In the genomic region with DNA sequence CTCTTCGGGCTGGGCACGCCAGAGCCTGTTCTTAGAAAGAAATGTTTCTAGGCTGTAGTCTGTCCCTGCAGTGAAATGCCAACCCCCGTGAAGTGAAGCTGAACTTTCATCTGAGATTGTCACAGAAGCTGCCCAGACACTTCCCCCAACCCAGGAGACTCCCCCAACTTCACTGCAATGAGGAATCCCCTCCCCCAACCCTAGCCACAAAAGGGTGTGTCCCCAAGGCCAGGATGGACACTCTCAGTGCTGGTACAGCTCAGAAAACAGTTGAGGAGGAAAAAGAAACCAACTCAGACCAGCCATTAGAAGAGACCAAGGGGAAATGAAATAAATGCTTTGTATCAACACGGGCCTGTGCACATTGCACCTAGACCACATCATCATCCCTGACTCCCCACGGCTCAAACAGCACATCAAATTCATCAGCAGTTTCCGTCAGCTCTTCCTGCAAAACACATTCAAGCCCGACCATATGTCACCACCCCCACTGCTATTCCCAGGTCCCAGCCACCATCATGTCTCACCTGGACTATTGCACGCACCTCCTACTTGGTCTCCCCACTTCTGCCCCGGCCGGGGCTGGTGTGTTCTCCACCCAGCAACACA, we compare ENCODE assay signal across 13 cellular contexts. TPM values are rescaled to one million over a fixed set of nuclear protein-coding genes. Genes with fewer than 3 reads are reported as not detected.
DNase-seq lines count a peak whose midpoint lies in the region; ATAC-seq, FAIRE-seq and TF ChIP-seq lines count a peak whose summit lies in the region.
"Had no signal": no experiment of that assay in that cellular context is flagged by ENCODE, and none has a peak within 500 bp of the region (broad histone marks: within the 10 kb centered on the region; RNA-seq: fewer than 3 reads in every experiment).

No MANE protein-coding gene starts in this region.

- ATAC-seq in upper lobe of right lung, result no peak
- ATAC-seq: A549, GM23338 had no signal

- H3K9me3 ChIP-seq in astrocyte (ENCODE audit: insufficient read depth, low read depth, low read length), result peaks cover 15% of the 10 kb centered on the region
- H3K9me3 ChIP-seq in neural progenitor cell (ENCODE audit: low read depth), result no peaks in the 10 kb centered on the region
- H3K9me3 ChIP-seq in upper lobe of right lung, result no peaks in the 10 kb centered on the region
- H3K9me3 ChIP-seq: A549, BE2C had no signal

- peaks cover 26% of the 10 kb centered on the region for H3K27me3 ChIP-seq in astrocyte (ENCODE audit: insufficient read depth, low read length)
- H3K27me3 ChIP-seq in neural progenitor cell, result peaks cover 69% of the 10 kb centered on the region
- peaks cover 33% of the 10 kb centered on the region for H3K27me3 ChIP-seq in upper lobe of right lung

- DNase-seq in CMK (ENCODE audit: low read depth), result peak; percentile 54
- DNase-seq in NB4 (ENCODE audit: low read depth), result peak; percentile 65
- no peak for DNase-seq in astrocyte (ENCODE audit: low read depth)
- DNase-seq in neural progenitor cell (ENCODE audit: low spot score), result no peak
- no peak for DNase-seq in substantia nigra (lab: John Stamatoyannopoulos, UW)
- no peak for DNase-seq in upper lobe of right lung
- no peak for DNase-seq in GM19238 (ENCODE audit: insufficient read length, low spot score)
- DNase-seq: BE2C; CD8-positive, alpha-beta memory T cell; H7 had no signal

- intact Hi-C loops in upper lobe of right lung (cut with DNase I), result no loop called here

- peaks cover 36% of the 10 kb centered on the region for H3K9me3 Mint-ChIP-seq in astrocyte (ENCODE audit: unreplicated experiment)
- no peaks in the 10 kb centered on the region for H3K9me3 Mint-ChIP-seq in neural progenitor cell
- H3K9me3 Mint-ChIP-seq: CD8-positive, alpha-beta memory T cell; GM23338; IgD-negative memory B cell had no signal

- peaks cover 47% of the 10 kb centered on the region for H3K27me3 Mint-ChIP-seq in astrocyte (ENCODE audit: low read depth, unreplicated experiment)
- peaks cover 54% of the 10 kb centered on the region for H3K27me3 Mint-ChIP-seq in neural progenitor cell (ENCODE audit: insufficient read depth, low read depth)

- H3K4me2 ChIP-seq in astrocyte (ENCODE audit: low read length), result no peak overlapping the region
- H3K4me2 ChIP-seq in neural progenitor cell, result no peak overlapping the region
- H3K4me2 ChIP-seq: A549, GM23338 had no signal

- H3K4me3 Mint-ChIP-seq in astrocyte (ENCODE audit: unreplicated experiment) (peak overlapping the region; percentile 34), neural progenitor cell (peak overlapping the region; percentile 42)
- H3K4me3 Mint-ChIP-seq: GM23338 had no signal

- H3K36me3 ChIP-seq in astrocyte (ENCODE audit: insufficient read depth, low read length), result no peaks in the 10 kb centered on the region
- no peaks in the 10 kb centered on the region for H3K36me3 ChIP-seq in neural progenitor cell
- H3K36me3 ChIP-seq in upper lobe of right lung, result no peaks in the 10 kb centered on the region
- H3K36me3 ChIP-seq: BE2C had no signal

- H3K4me1 ChIP-seq in astrocyte (ENCODE audit: insufficient read depth, low read length), result peaks cover 12% of the 10 kb centered on the region
- peaks cover 5% of the 10 kb centered on the region for H3K4me1 ChIP-seq in neural progenitor cell
- peaks cover 8% of the 10 kb centered on the region for H3K4me1 ChIP-seq in upper lobe of right lung
- H3K4me1 ChIP-seq: BE2C had no signal

- TF ChIP-seq POLR2A in NB4 (IDR thresholded peaks at IDR 0.05; ENCODE audit: extremely low read depth, insufficient read length), result no peak

- H3K9ac ChIP-seq in astrocyte (ENCODE audit: low read length) (no peak overlapping the region), neural progenitor cell (no peak overlapping the region)

- H4K20me1 ChIP-seq in astrocyte (ENCODE audit: insufficient read depth, low read length), result no peaks in the 10 kb centered on the region
- peaks cover 26% of the 10 kb centered on the region for H4K20me1 ChIP-seq in neural progenitor cell (ENCODE audit: low read depth)

- H2AFZ ChIP-seq in astrocyte (ENCODE audit: low read depth, low read length), result no peak overlapping the region
- H2AFZ ChIP-seq in neural progenitor cell (replicated peaks), result no peak overlapping the region
- H2AFZ ChIP-seq: GM23338 had no signal

- TF ChIP-seq CTCF in NB4 (IDR thresholded peaks at IDR 0.05; ENCODE audit: low read depth, low read length) (no peak), astrocyte (IDR thresholded peaks at IDR 0.05; ENCODE audit: insufficient read depth, low read depth, low read length) (no peak), neural progenitor cell (IDR thresholded peaks at IDR 0.05) (no peak), upper lobe of right lung (IDR thresholded peaks at IDR 0.05) (no peak)

- H3K27ac Mint-ChIP-seq in astrocyte (ENCODE audit: unreplicated experiment) (peak overlapping the region; percentile 69), neural progenitor cell (no peak overlapping the region)
- H3K27ac Mint-ChIP-seq: GM23338, IgD-negative memory B cell had no signal

- no peak overlapping the region for H3K4me3 ChIP-seq in NB4 (ENCODE audit: low read depth, low read length)
- H3K4me3 ChIP-seq in astrocyte (ENCODE audit: insufficient read depth, low read depth, low read length), result no peak overlapping the region
- no peak overlapping the region for H3K4me3 ChIP-seq in neural progenitor cell
- no peak overlapping the region for H3K4me3 ChIP-seq in upper lobe of right lung
- H3K4me3 ChIP-seq: A549, GM23338 had no signal

- H3K4me1 Mint-ChIP-seq in astrocyte (ENCODE audit: low read depth, unreplicated experiment) (peaks cover 5% of the 10 kb centered on the region), neural progenitor cell (peaks cover 6% of the 10 kb centered on the region)

- H3K36me3 Mint-ChIP-seq in astrocyte (ENCODE audit: low read depth, unreplicated experiment) (peaks cover 4% of the 10 kb centered on the region), neural progenitor cell (no peaks in the 10 kb centered on the region)
- H3K36me3 Mint-ChIP-seq: IgD-negative memory B cell had no signal

- H3K79me2 ChIP-seq in astrocyte (ENCODE audit: insufficient read depth, low read length), result no peaks in the 10 kb centered on the region
- H3K79me2 ChIP-seq in neural progenitor cell (ENCODE audit: low read depth), result no peaks in the 10 kb centered on the region

- H3F3A ChIP-seq in neural progenitor cell (ENCODE audit: low read depth), result peaks cover 7% of the 10 kb centered on the region

- H3K27ac ChIP-seq in astrocyte (ENCODE audit: low read depth, low read length), result no peak overlapping the region
- H3K27ac ChIP-seq in neural progenitor cell, result no peak overlapping the region
- H3K27ac ChIP-seq in substantia nigra (ENCODE audit: low read depth, low read length, poor library complexity, severe bottlenecking), result no peak overlapping the region
- H3K27ac ChIP-seq in upper lobe of right lung, result no peak overlapping the region
- H3K27ac ChIP-seq: A549 had no signal

- no peak for FAIRE-seq in astrocyte (lab: Jason Lieb, UNC)
- FAIRE-seq: A549 had no signal

RNA-seq across cellular contexts. Expression of a gene that starts 8.3 kb away (rescaled TPM):
- total RNA-seq in astrocyte (32.2 and 36.1 TPM in 2 replicates), neural progenitor cell (ENCODE audit: low replicate concordance) (2.7 and 6.3 TPM in 2 replicates), upper lobe of right lung (39.6 TPM)

Comparison
In these comparisons a context has a peak if more than half of its experiments do, and no peak if none do; other contexts are left out.
1. DNase-seq: peak in CMK (single experiment) and NB4 (single experiment); none in astrocyte (single experiment), neural progenitor cell (single experiment), substantia nigra (0 of 49), upper lobe of right lung (single experiment) and GM19238 (single experiment).